In genomic region chr13:113591750-113592149, GRCh38 we compare ENCODE assay signal across 22 cellular contexts. TPM values are rescaled to one million over a fixed set of nuclear protein-coding genes. Genes with fewer than 3 reads are reported as not detected.
DNase-seq lines count a peak whose midpoint lies in the region; ATAC-seq and TF ChIP-seq lines count a peak whose summit lies in the region.
"Had no signal": no experiment of that assay in that cellular context is flagged by ENCODE, and none has a peak within 500 bp of the region (broad histone marks: within the 10 kb centered on the region; RNA-seq: fewer than 3 reads in every experiment).

No MANE protein-coding gene starts in this region.

- H3K4me1 ChIP-seq in GM23338 (ENCODE audit: insufficient read depth) = no peaks in the 10 kb centered on the region

- peak overlapping the region; percentile 39 to 85 (median 68) for H3K27ac Mint-ChIP-seq in CD14-positive monocyte
- H3K27ac Mint-ChIP-seq in GM23338 = no peak overlapping the region
- H3K27ac Mint-ChIP-seq in progenitor cell of endocrine pancreas = peak overlapping the region; percentile 76
- H3K27ac Mint-ChIP-seq: activated naive CD4-positive, alpha-beta T cell treated with anti-CD3 and anti-CD28 coated beads for 36 hours; HFFc6 had no signal

- no peaks in the 10 kb centered on the region for H3F3A ChIP-seq in GM23338 (replicated peaks; ENCODE audit: low read depth)

- H3K4me1 Mint-ChIP-seq in CD14-positive monocyte (peaks cover 17% of the 10 kb centered on the region), GM23338 (peaks cover 4% of the 10 kb centered on the region; the same call in 2 of the 3 replicates), progenitor cell of endocrine pancreas (ENCODE audit: low read depth) (no peaks in the 10 kb centered on the region)

- H3K36me3 ChIP-seq in GM23338 (ENCODE audit: insufficient read depth) = no peaks in the 10 kb centered on the region

- H3K4me2 ChIP-seq in GM23338 = no peak overlapping the region

- H3K9me3 Mint-ChIP-seq in CD14-positive monocyte = peaks cover 0 to 7% (median 3%) of the 10 kb centered on the region in 7 donors
- H3K9me3 Mint-ChIP-seq in GM23338 = no peaks in the 10 kb centered on the region; the same call in 2 of the 3 replicates
- no peaks in the 10 kb centered on the region for H3K9me3 Mint-ChIP-seq in progenitor cell of endocrine pancreas (ENCODE audit: low read depth)
- H3K9me3 Mint-ChIP-seq: activated naive CD4-positive, alpha-beta T cell treated with anti-CD3 and anti-CD28 coated beads for 36 hours; effector memory CD8-positive, alpha-beta T cell; HFFc6 had no signal

- H3K36me3 Mint-ChIP-seq in CD14-positive monocyte (peaks cover 41 to 69% of the 10 kb centered on the region in 2 donors), GM23338 (ENCODE audit: low read depth) (peaks cover 62% of the 10 kb centered on the region), progenitor cell of endocrine pancreas (ENCODE audit: insufficient read depth) (peaks cover 20% of the 10 kb centered on the region)

- H4K20me1 ChIP-seq in GM23338 (replicated peaks; ENCODE audit: insufficient read depth) = peaks cover 15% of the 10 kb centered on the region

- H3K4me3 Mint-ChIP-seq in CD14-positive monocyte (no peak overlapping the region), GM23338 (no peak overlapping the region), progenitor cell of endocrine pancreas (ENCODE audit: low read depth) (no peak overlapping the region)
- H3K4me3 Mint-ChIP-seq: activated naive CD4-positive, alpha-beta T cell treated with anti-CD3 and anti-CD28 coated beads for 36 hours; effector memory CD8-positive, alpha-beta T cell; HFFc6 had no signal

- no peak for ATAC-seq in GM23338
- ATAC-seq: effector memory CD8-positive, alpha-beta T cell; gastroesophageal sphincter had no signal

- H2AFZ ChIP-seq in GM23338 = no peak overlapping the region

- intact Hi-C loops in CD14-positive monocyte (cut with micrococcal nuclease) = no loop called here

- H3K27me3 ChIP-seq in GM23338 (ENCODE audit: insufficient read depth) = no peaks in the 10 kb centered on the region
- H3K27me3 ChIP-seq: esophagus squamous epithelium, gastroesophageal sphincter had no signal

- H3K9me2 ChIP-seq in GM23338 (ENCODE audit: insufficient read depth) = no peaks in the 10 kb centered on the region

- DNase-seq in CD14-positive monocyte (ENCODE audit: low spot score) (peak; percentile 33), GM23338 (ENCODE audit: low spot score) (no peak), islet precursor cell (peak; percentile 30), progenitor cell of endocrine pancreas (ENCODE audit: low spot score, unreplicated experiment) (no peak), NOMO-1 treated with DMSO at 0.1 percent for 48 hours (lab: John Stamatoyannopoulos, UW; ENCODE audit: unreplicated experiment) (no peak), NCI-H1436 (lab: John Stamatoyannopoulos, UW) (no peak), NCI-H1105 treated with DMSO at 0.1 percent for 48 hours (lab: John Stamatoyannopoulos, UW) (no peak)
- DNase-seq: activated CD4-positive, alpha-beta T cell treated with anti-CD3 and anti-CD28 coated beads, Interleukin-2, amount 50 U/mL, for 1 hour; amniotic stem cell; effector memory CD8-positive, alpha-beta T cell; esophagus squamous epithelium; HFFc6; NCI-H1092; NCI-H2029; NCI-H226; NCI-H748 treated with DMSO at 0.1 percent for 48 hours; RPMI8226; small intestine; stimulated activated CD4-positive, alpha-beta T cell treated with anti-CD3 and anti-CD28 coated beads, Interleukin-2, amount 100 ng/mL, for 24 hours had no signal

- H3K79me2 ChIP-seq in GM23338 (replicated peaks; ENCODE audit: insufficient read depth) = peaks cover 83% of the 10 kb centered on the region

- H3K27ac ChIP-seq in GM23338 (ENCODE audit: low read depth) = 0 out of 2 replicates have a peak overlapping the region, but pooled peaks have one; percentile 7
- H3K27ac ChIP-seq: esophagus squamous epithelium, gastroesophageal sphincter had no signal

- no peak overlapping the region for H3K4me3 ChIP-seq in GM23338
- H3K4me3 ChIP-seq: esophagus squamous epithelium, gastroesophageal sphincter, SK-N-MC had no signal

- TF ChIP-seq CTCF in CD14-positive monocyte (IDR thresholded peaks at IDR 0.05) (no peak), GM23338 (conservative IDR thresholded peaks at IDR 0.05; ENCODE audit: low read depth in 2 of 2) (no peak), progenitor cell of endocrine pancreas (IDR thresholded peaks at IDR 0.05; ENCODE audit: unreplicated experiment) (no peak)

- peaks cover 0 to 9% (median 0%) of the 10 kb centered on the region in 3 donors for H3K27me3 Mint-ChIP-seq in CD14-positive monocyte (ENCODE audit: low read depth in 3 of 3)
- H3K27me3 Mint-ChIP-seq in GM23338 (ENCODE audit: insufficient read depth, low read depth, poor library complexity) = peaks cover 3% of the 10 kb centered on the region
- no peaks in the 10 kb centered on the region for H3K27me3 Mint-ChIP-seq in progenitor cell of endocrine pancreas
- H3K27me3 Mint-ChIP-seq: effector memory CD8-positive, alpha-beta T cell had no signal

TF ChIP-seq in GM23338, 12 proteins besides CTCF, POLR2A, EP300 and RAD21 (continues in another document):
- TF ChIP-seq POLR2AphosphoS5 (IDR thresholded peaks at IDR 0.05; ENCODE audit: low read depth) (no peak), ZNF331 (CRISPR knock-in tag; IDR thresholded peaks at IDR 0.05; ENCODE audit: low read depth) (no peak), JUNB (IDR thresholded peaks at IDR 0.05; ENCODE audit: unreplicated experiment) (no peak), STAT1 (IDR thresholded peaks at IDR 0.05; ENCODE audit: unreplicated experiment) (no peak), ZNF114 (CRISPR knock-in tag; IDR thresholded peaks at IDR 0.05) (no peak), ZNF462 (CRISPR knock-in tag; IDR thresholded peaks at IDR 0.05) (no peak)

RNA-seq across cellular contexts. Expression of gene TFDP1, which starts 7.2 kb away (rescaled TPM):
- 10 to 100 TPM; 37.6 to 54.0 TPM for polyA plus RNA-seq in CD14-positive monocyte
- total RNA-seq in GM23338 (2014; rRNA removed; shearing (Covaris generic)) = 80.0 and 92.0 TPM in 2 replicates
- 40.2 and 42.9 TPM in 2 replicates for polyA plus RNA-seq in GM23338 (2016; fragmentation: Nextera tagmentation; extraction: Ambion mirVana)
- total RNA-seq in progenitor cell of endocrine pancreas = 58.2 and 63.9 TPM in 2 replicates

Comparison
In these comparisons a context has a peak if more than half of its experiments do, and no peak if none do; other contexts are left out.
1. DNase-seq: peak in CD14-positive monocyte (single experiment) and islet precursor cell (single experiment); none in GM23338 (single experiment), progenitor cell of endocrine pancreas (single experiment), NOMO-1 treated with DMSO at 0.1 percent for 48 hours (single experiment), NCI-H1436 (single experiment) and NCI-H1105 treated with DMSO at 0.1 percent for 48 hours (single experiment).